In genomic region chr14:37195327-37195726, GRCh38 we compare ENCODE assay signal across 23 cellular contexts. TPM values are rescaled to one million over a fixed set of nuclear protein-coding genes. Genes with fewer than 3 reads are reported as not detected.
DNase-seq lines count a peak whose midpoint lies in the region; ATAC-seq, FAIRE-seq and TF ChIP-seq lines count a peak whose summit lies in the region.
"Had no signal": no experiment of that assay in that cellular context is flagged by ENCODE, and none has a peak within 500 bp of the region (broad histone marks: within the 10 kb centered on the region; RNA-seq: fewer than 3 reads in every experiment).

No MANE protein-coding gene starts in this region.

- H3K4me1 ChIP-seq in endothelial cell of umbilical vein (ENCODE audit: control insufficient read depth, extremely low read depth, insufficient read depth, low read length) = peaks cover 40% of the 10 kb centered on the region
- H3K4me1 ChIP-seq: breast epithelium, SJCRH30 had no signal

- dilution Hi-C loops in endothelial cell of umbilical vein (cut with MboI; ENCODE audit: extremely low pct_ligation_motif_present, low sequenced_read_pairs) = no loop called here

- BruUV-seq in endothelial cell of umbilical vein (replicated peaks; lab: Mats Ljungman, UMichigan) = no TSS peak

- H3K9ac ChIP-seq in endothelial cell of umbilical vein (replicated peaks; ENCODE audit: extremely low read depth, insufficient read depth, low read length) = peak overlapping the region; percentile 75

- ATAC-seq in HG03439 (IDR thresholded peaks at IDR 0.05; ENCODE audit: unreplicated experiment) = no peak
- ATAC-seq: activated CD4-positive, CD25-positive, alpha-beta regulatory T cell treated with anti-CD3 and anti-CD28 coated beads, Interleukin-2, amount 50 U/mL, for 24 hours; GM23338; natural killer cell treated with Interleukin-12 subunit alpha and Interleukin-12 subunit beta and Interleukin-15 and Interleukin-18, amount 100 ng/mL, for 72 hours had no signal

- peaks cover 27% of the 10 kb centered on the region for H3K79me2 ChIP-seq in endothelial cell of umbilical vein (ENCODE audit: control insufficient read depth, insufficient read depth, low read length)

- H4K20me1 ChIP-seq in endothelial cell of umbilical vein (replicated peaks; ENCODE audit: control insufficient read depth, extremely low read depth, insufficient read depth, low read length) = no peaks in the 10 kb centered on the region

- intact Hi-C loops in endothelial cell of umbilical vein (cut with micrococcal nuclease) (loop anchor here (1.0 to 5.0 kb wide), 3 partner anchors 23 to 531 kb away; partner anchors contain the start of gene SLC25A21), posterior vena cava (cut with DNase I) (no loop called here)

- peak overlapping the region; percentile 84 for H3K4me2 ChIP-seq in endothelial cell of umbilical vein (ENCODE audit: insufficient read depth, low read length)
- H3K4me2 ChIP-seq: GM23338 had no signal

- no peaks in the 10 kb centered on the region for H3K36me3 ChIP-seq in endothelial cell of umbilical vein (ENCODE audit: control insufficient read depth in 2 of 2, extremely low read depth in 1 of 2, insufficient read depth in 2 of 2, low read length in 2 of 2)
- H3K36me3 ChIP-seq: breast epithelium, SJCRH30 had no signal

- TF ChIP-seq POLR2A in endothelial cell of umbilical vein (IDR thresholded peaks at IDR 0.05; ENCODE audit: low read depth, low read length) = no peak

- DNase-seq in Daoy (ENCODE audit: low read depth) = peak; percentile 67
- DNase-seq in M059J (ENCODE audit: low read depth) = peak; percentile 16
- DNase-seq in endothelial cell of umbilical vein (ENCODE audit: low read depth, low spot score) = peak; percentile 91
- peak; percentile 72 to 95 for DNase-seq in lung microvascular endothelial cell (ENCODE audit: low read depth in 2 of 2)
- DNase-seq in posterior vena cava (ENCODE audit: low spot score) = no peak
- no peak for DNase-seq in amniotic stem cell (lab: John Stamatoyannopoulos, UW)
- no peak for DNase-seq in coronary artery (ENCODE audit: low spot score)
- DNase-seq: activated naive CD8-positive, alpha-beta T cell treated with anti-CD3 and anti-CD28 coated beads, Interleukin-2, amount 10 ng/mL, durations not matched to agents 7 days and 5 days; hypothalamus; kidney; NCI-H187 treated with DMSO at 0.1 percent for 48 hours; NCI-H345; SJCRH30 had no signal

- no peaks in the 10 kb centered on the region for H3K9me3 ChIP-seq in endothelial cell of umbilical vein (replicated peaks; ENCODE audit: control insufficient read depth, insufficient read depth, low read length)
- H3K9me3 ChIP-seq: breast epithelium, SJCRH30 had no signal

- peak; percentile 77 for FAIRE-seq in endothelial cell of umbilical vein (lab: Jason Lieb, UNC)
- FAIRE-seq: D721Med, kidney had no signal

- no peak for TF ChIP-seq CTCF in endothelial cell of umbilical vein (IDR thresholded peaks at IDR 0.05; ENCODE audit: extremely low read depth in 1 of 2, insufficient read depth in 1 of 2, low read depth in 1 of 2, low read length in 2 of 2)
- no peak for TF ChIP-seq CTCF in coronary artery (IDR thresholded peaks at IDR 0.05)

- H2AFZ ChIP-seq in endothelial cell of umbilical vein (ENCODE audit: low read depth, low read length) = peak overlapping the region; percentile 86
- H2AFZ ChIP-seq: GM23338 had no signal

- H3K4me3 ChIP-seq in endothelial cell of umbilical vein (replicated peaks in 1 of 3; ENCODE audit: insufficient read depth in 1 of 3, low read depth in 1 of 3, low read length in 3 of 3) (no peak overlapping the region), coronary artery (no peak overlapping the region)
- H3K4me3 ChIP-seq: breast epithelium, GM23338, SJCRH30 had no signal

- POLR2A ChIA-PET in endothelial cell of umbilical vein (lab: Charles Lee) = interaction anchor here (0.6 to 2.7 kb wide), 2 partner anchors 17 to 66 kb away, joined by 5 to 9 read pairs; no protein-coding TSS in a partner anchor

- H3K27me3 ChIP-seq in endothelial cell of umbilical vein (ENCODE audit: control insufficient read depth in 2 of 2, insufficient read depth in 2 of 2, low read length in 2 of 2) = no peaks in the 10 kb centered on the region
- H3K27me3 ChIP-seq: breast epithelium, SJCRH30 had no signal

- CTCF ChIA-PET in endothelial cell of umbilical vein (lab: Charles Lee) = interaction anchor here (0.7 to 4.2 kb wide), 5 partner anchors 10 to 641 kb away, joined by 3 to 24 read pairs (median 6); no protein-coding TSS in a partner anchor

- H3K27ac ChIP-seq in endothelial cell of umbilical vein (ENCODE audit: insufficient read depth, low read depth, low read length) (peak overlapping the region; percentile 97), coronary artery (no peak overlapping the region)
- H3K27ac ChIP-seq: breast epithelium, SJCRH30 had no signal

- no peaks in the 10 kb centered on the region for H3K9me1 ChIP-seq in endothelial cell of umbilical vein (replicated peaks; ENCODE audit: control insufficient read depth, extremely low read depth, insufficient read depth, low read length)

TF ChIP-seq in endothelial cell of umbilical vein, 7 proteins besides CTCF, POLR2A, EP300 and RAD21:
- TF ChIP-seq FOS (IDR thresholded peaks at IDR 0.05; ENCODE audit: borderline replicate concordance, insufficient read depth, low read length) (peak; percentile 82), POLR2AphosphoS5 (IDR thresholded peaks at IDR 0.05; ENCODE audit: insufficient read depth, low read depth, low read length) (peak; percentile 50), MAX (IDR thresholded peaks at IDR 0.05; ENCODE audit: insufficient read depth, insufficient read length) (no peak), MYC (IDR thresholded peaks at IDR 0.05; ENCODE audit: low read depth, low read length) (no peak), JUN (IDR thresholded peaks at IDR 0.05; ENCODE audit: borderline replicate concordance, insufficient read depth, insufficient read length, low read depth) (peak; percentile 90), EZH2 (IDR thresholded peaks at IDR 0.05; ENCODE audit: borderline replicate concordance, low read depth, low read length, severe bottlenecking) (no peak), GATA2 (IDR thresholded peaks at IDR 0.05; ENCODE audit: insufficient read depth, insufficient read length, low read depth, low read length) (no peak)

RNA-seq across cellular contexts. Expression of gene MIPOL1, which starts 2.4 kb away (rescaled TPM):
- 16.0 and 28.0 TPM in 2 replicates for total RNA-seq in Daoy (2014; rRNA removed; shearing (Covaris generic))
- 0.12 TPM in 1 of 2 replicates, not detected in the other for total RNA-seq in M059J (2014; rRNA removed; shearing (Covaris generic))
- total RNA-seq in endothelial cell of umbilical vein (31.3 and 33.5 TPM in 2 replicates), lung microvascular endothelial cell (6.1 and 6.9 TPM in 2 replicates), posterior vena cava (10 to 100 TPM; 16.7 to 19.6 TPM)
- polyA plus RNA-seq in endothelial cell of umbilical vein = 2.0 and 3.4 TPM in 2 replicates
- polyA plus RNA-seq in endothelial cell of umbilical vein (2011; cell fraction: cytosol; rRNA removed) = 6.5 and 6.9 TPM in 2 replicates
- 26.1 and 34.7 TPM in 2 replicates for polyA plus RNA-seq in endothelial cell of umbilical vein (2011; cell fraction: nucleus; rRNA removed)
- 19.9 and 25.8 TPM in 2 replicates for polyA plus RNA-seq in endothelial cell of umbilical vein (2012)
- 37.9 and 38.1 TPM in 2 replicates for polyA minus RNA-seq in endothelial cell of umbilical vein
- 8.4 TPM for polyA minus RNA-seq in endothelial cell of umbilical vein (2011; cell fraction: cytosol; rRNA and poly(A)+ RNA removed)
- 192 and 233 TPM in 2 replicates for polyA minus RNA-seq in endothelial cell of umbilical vein (2011; cell fraction: nucleus; rRNA and poly(A)+ RNA removed)
- total RNA-seq: activated CD8-positive, alpha-beta memory T cell treated with anti-CD3 and anti-CD28 coated beads for 36 hours; activated naive CD8-positive, alpha-beta T cell treated with anti-CD3 and anti-CD28 coated beads, Interleukin-2, amount 10 ng/mL, durations not matched to agents 7 days and 5 days; activated T-helper 1 cell treated with anti-CD3 and anti-CD28 coated beads, Interleukin-12 subunit alpha, Interleukin-12 subunit beta, Interleukin-2, Interleukin-4 antibody, amounts not matched to agents 30 ng/mL and 10 ng/mL and 1 ng/mL, durations not matched to agents 14 hours and 24 hours and 36 hours; natural killer cell treated with Interleukin-12 subunit alpha and Interleukin-12 subunit beta and Interleukin-15 and Interleukin-18, amount 100 ng/mL, for 72 hours; T-helper 2 cell treated with Interferon-gamma antibody and Interleukin-4, amounts not matched to agents 100 ng/mL and 5 ng/mL, for 36 hours had no signal

RNA-seq across cellular contexts. Expression of gene SLC25A21, which starts 22.9 kb away (rescaled TPM):
- total RNA-seq in Daoy (2014; rRNA removed; shearing (Covaris generic)) = 37.0 and 105 TPM in 2 replicates
- total RNA-seq in M059J (2014; rRNA removed; shearing (Covaris generic)) = 0.94 and 2.4 TPM in 2 replicates
- total RNA-seq in endothelial cell of umbilical vein = 0.92 and 1.4 TPM in 2 replicates
- polyA plus RNA-seq in endothelial cell of umbilical vein = 0.98 and 4.0 TPM in 2 replicates
- polyA plus RNA-seq in endothelial cell of umbilical vein (2011; cell fraction: cytosol; rRNA removed) = 0.99 and 2.7 TPM in 2 replicates
- 1.0 and 1.2 TPM in 2 replicates for polyA plus RNA-seq in endothelial cell of umbilical vein (2011; cell fraction: nucleus; rRNA removed)
- polyA plus RNA-seq in endothelial cell of umbilical vein (2012) = 1.4 and 2.1 TPM in 2 replicates
- polyA minus RNA-seq in endothelial cell of umbilical vein = 3.4 and 3.5 TPM in 2 replicates
- polyA minus RNA-seq in endothelial cell of umbilical vein (2011; cell fraction: cytosol; rRNA and poly(A)+ RNA removed) = 0.72 TPM
- polyA minus RNA-seq in endothelial cell of umbilical vein (2011; cell fraction: nucleus; rRNA and poly(A)+ RNA removed) = 7.4 and 7.6 TPM in 2 replicates
- total RNA-seq in lung microvascular endothelial cell = 0.20 and 0.87 TPM in 2 replicates
- total RNA-seq in posterior vena cava = 1 to 10 TPM in 1 of 2 donors, under 1 TPM in 1; 1.00 to 1.2 TPM
- total RNA-seq: activated CD8-positive, alpha-beta memory T cell treated with anti-CD3 and anti-CD28 coated beads for 36 hours; activated naive CD8-positive, alpha-beta T cell treated with anti-CD3 and anti-CD28 coated beads, Interleukin-2, amount 10 ng/mL, durations not matched to agents 7 days and 5 days; activated T-helper 1 cell treated with anti-CD3 and anti-CD28 coated beads, Interleukin-12 subunit alpha, Interleukin-12 subunit beta, Interleukin-2, Interleukin-4 antibody, amounts not matched to agents 30 ng/mL and 10 ng/mL and 1 ng/mL, durations not matched to agents 14 hours and 24 hours and 36 hours; mesenteric fat pad; natural killer cell treated with Interleukin-12 subunit alpha and Interleukin-12 subunit beta and Interleukin-15 and Interleukin-18, amount 100 ng/mL, for 72 hours; T-helper 2 cell treated with Interferon-gamma antibody and Interleukin-4, amounts not matched to agents 100 ng/mL and 5 ng/mL, for 36 hours had no signal

Comparison
In these comparisons a context has a peak if more than half of its experiments do, and no peak if none do; other contexts are left out.
1. DNase-seq: peak in Daoy (single experiment), M059J (single experiment), endothelial cell of umbilical vein (single experiment) and lung microvascular endothelial cell (2 of 2); none in posterior vena cava (single experiment), amniotic stem cell (single experiment) and coronary artery (single experiment).
2. RNA of gene SLC25A21, which starts 22.9 kb away (total RNA-seq): 37.0 to 105 TPM in Daoy; 0.94 to 2.4 TPM in M059J, 0.92 to 1.4 TPM in endothelial cell of umbilical vein, 1.00 to 1.2 TPM in posterior vena cava and 0.20 to 0.87 TPM in lung microvascular endothelial cell; every median in the first group is over 10 times any median in the second.